In genomic region chr11:46393231-46393616, GRCh38 we compare ENCODE assay signal across 12 cellular contexts. TPM values are rescaled to one million over a fixed set of nuclear protein-coding genes. Genes with fewer than 3 reads are reported as not detected.
A peak's percentile ranks its signal among the peaks of the same experiment; 100 is the strongest.
DNase-seq lines count a peak whose midpoint lies in the region; ATAC-seq and TF ChIP-seq lines count a peak whose summit lies in the region.
"Had no signal": no experiment of that assay in that cellular context is flagged by ENCODE, and none has a peak within 500 bp of the region (broad histone marks: within the 10 kb centered on the region; RNA-seq: fewer than 3 reads in every experiment).

No MANE protein-coding gene starts in this region.

- H3K36me3 ChIP-seq in A673 (ENCODE audit: insufficient read depth, low read length, poor library complexity, severe bottlenecking) (peaks cover 14% of the 10 kb centered on the region), GM23248 (ENCODE audit: low read depth) (no peaks in the 10 kb centered on the region), MG63 (no peaks in the 10 kb centered on the region), gastroesophageal sphincter (peaks cover 0 to 25% of the 10 kb centered on the region in 2 donors)

- no TSS peak for BruUV-seq in A673 (replicated peaks; lab: Mats Ljungman, UMichigan)

- in situ Hi-C loops in GM23248 (cut with MboI), result loop anchor here (10.0 kb wide), 1 partner anchor 142 kb away; no protein-coding TSS in a partner anchor

- H3K79me2 ChIP-seq in GM23248 (ENCODE audit: insufficient read depth), result no peaks in the 10 kb centered on the region

- POLR2A ChIA-PET in A673 (lab: Charles Lee; ENCODE audit: low non-redundant PET), result no interaction called here

- H3K4me1 Mint-ChIP-seq in activated naive CD8-positive, alpha-beta T cell treated with anti-CD3 and anti-CD28 coated beads for 36 hours, result peaks cover 17% of the 10 kb centered on the region
- H3K4me1 Mint-ChIP-seq in mesothelial cell of epicardium, result peaks cover 25% of the 10 kb centered on the region

- no peaks in the 10 kb centered on the region for H3K9me2 ChIP-seq in GM23248 (ENCODE audit: insufficient read depth)

- no peak overlapping the region for H2AFZ ChIP-seq in GM23248

- no peaks in the 10 kb centered on the region for H3K9me3 Mint-ChIP-seq in activated naive CD8-positive, alpha-beta T cell treated with anti-CD3 and anti-CD28 coated beads for 36 hours
- H3K9me3 Mint-ChIP-seq in mesothelial cell of epicardium, result no peaks in the 10 kb centered on the region

- peaks cover 41% of the 10 kb centered on the region for H3K27me3 ChIP-seq in A673 (replicated peaks; ENCODE audit: insufficient read depth, low read depth, low read length, poor library complexity)
- peaks cover 7% of the 10 kb centered on the region for H3K27me3 ChIP-seq in GM23248 (replicated peaks; ENCODE audit: insufficient read depth)
- H3K27me3 ChIP-seq in MG63, result peaks cover 27% of the 10 kb centered on the region
- peaks cover 51% of the 10 kb centered on the region for H3K27me3 ChIP-seq in gastroesophageal sphincter

- H3K4me3 Mint-ChIP-seq in activated naive CD8-positive, alpha-beta T cell treated with anti-CD3 and anti-CD28 coated beads for 36 hours, result peak overlapping the region; percentile 68
- H3K4me3 Mint-ChIP-seq in mesothelial cell of epicardium, result peak overlapping the region; percentile 69

- H3K27ac Mint-ChIP-seq in activated naive CD8-positive, alpha-beta T cell treated with anti-CD3 and anti-CD28 coated beads for 36 hours, result no peak overlapping the region
- H3K27ac Mint-ChIP-seq in mesothelial cell of epicardium, result no peak overlapping the region

- 63 to 71% methylated on average over 4 of the region's 4 CpGs for WGBS in GM23248 (ENCODE audit: low coverage in 1 of 2, low lambda C conversion rate in 2 of 2, missing lambda C conversion rate in 2 of 2), 2 experiments
- 29% methylated on average over 3 of the region's 4 CpGs; no CpG with 5 or more reads in 1 of the 2 donors for WGBS in gastroesophageal sphincter (ENCODE audit: low coverage in 1 of 2), 2 donors

- peaks cover 41% of the 10 kb centered on the region for H3K27me3 Mint-ChIP-seq in activated naive CD8-positive, alpha-beta T cell treated with anti-CD3 and anti-CD28 coated beads for 36 hours
- peaks cover 46% of the 10 kb centered on the region for H3K27me3 Mint-ChIP-seq in mesothelial cell of epicardium (ENCODE audit: low read depth)

- no peak for TF ChIP-seq EP300 in gastroesophageal sphincter (IDR thresholded peaks at IDR 0.05)

- DNase-seq in A673 (ENCODE audit: low spot score) (no peak), GM23248 (no peak), mesothelial cell of epicardium (ENCODE audit: low spot score in 2 of 2, unreplicated experiment in 2 of 2) (no peak), KG1 (lab: John Stamatoyannopoulos, UW) (no peak), RKO (ENCODE audit: low spot score) (no peak), MG63 (no peak)
- DNase-seq in activated naive CD8-positive, alpha-beta T cell treated with anti-CD3 and anti-CD28 coated beads for 36 hours, result no peak
- DNase-seq: left ventricle myocardium superior, SHP77 had no signal

- intact Hi-C loops in A673 (cut with micrococcal nuclease; ENCODE audit: unreplicated experiment), result no loop called here

- no peaks in the 10 kb centered on the region for H3F3A ChIP-seq in GM23248 (ENCODE audit: insufficient read depth)

- H3K9me3 ChIP-seq in A673 (ENCODE audit: low read depth, low read length, poor library complexity, severe bottlenecking), result no peaks in the 10 kb centered on the region
- H3K9me3 ChIP-seq in GM23248 (ENCODE audit: low read depth), result no peaks in the 10 kb centered on the region
- H3K9me3 ChIP-seq in MG63, result no peaks in the 10 kb centered on the region
- no peaks in the 10 kb centered on the region for H3K9me3 ChIP-seq in gastroesophageal sphincter

- no peak overlapping the region for H3K9ac ChIP-seq in GM23248

- H3K27ac ChIP-seq in A673 (ENCODE audit: low read depth, low read length, poor library complexity, severe bottlenecking) (no peak overlapping the region), GM23248 (no peak overlapping the region), gastroesophageal sphincter (no peak overlapping the region)

- CTCF ChIA-PET in A673 (lab: Charles Lee), result interaction anchor here (0.9 to 2.3 kb wide), 4 partner anchors 9 to 156 kb away, joined by 3 to 8 read pairs (median 4); no protein-coding TSS in a partner anchor

- H4K20me1 ChIP-seq in GM23248 (ENCODE audit: insufficient read depth), result no peaks in the 10 kb centered on the region

- H3K4me2 ChIP-seq in GM23248 (ENCODE audit: unreplicated experiment), result peak overlapping the region; percentile 79

- ATAC-seq in gastroesophageal sphincter, result no peak

- H3K4me3 ChIP-seq in A673 (ENCODE audit: low read depth, low read length, poor library complexity, severe bottlenecking) (peak overlapping the region; percentile 51), GM23248 (no peak overlapping the region), MG63 (no peak overlapping the region), gastroesophageal sphincter (peak overlapping the region in 1 of 2 donors; percentile 42)

- TF ChIP-seq POLR2A in gastroesophageal sphincter (IDR thresholded peaks at IDR 0.05), result no peak

- H3K36me3 Mint-ChIP-seq in activated naive CD8-positive, alpha-beta T cell treated with anti-CD3 and anti-CD28 coated beads for 36 hours, result peaks cover 7% of the 10 kb centered on the region
- peaks cover 8% of the 10 kb centered on the region for H3K36me3 Mint-ChIP-seq in mesothelial cell of epicardium

- TF ChIP-seq CTCF in A673 (conservative IDR thresholded peaks at IDR 0.05; ENCODE audit: low read depth, low read length) (no peak; the same call in 1 of the 2 replicates), mesothelial cell of epicardium (IDR thresholded peaks at IDR 0.05; ENCODE audit: unreplicated experiment) (no peak), gastroesophageal sphincter (IDR thresholded peaks at IDR 0.05) (no peak)

- peaks cover 39% of the 10 kb centered on the region for H3K4me1 ChIP-seq in A673 (ENCODE audit: insufficient read depth, low read length, poor library complexity, severe bottlenecking)
- H3K4me1 ChIP-seq in GM23248 (ENCODE audit: insufficient read depth), result no peaks in the 10 kb centered on the region
- H3K4me1 ChIP-seq in gastroesophageal sphincter, result peaks cover 0 to 45% (median 31%) of the 10 kb centered on the region in 3 donors

RNA-seq across cellular contexts. Expression of gene CHRM4, which starts 1.6 kb away (rescaled TPM):
- total RNA-seq in A673 (2021), result 0.68 TPM in 1 of 2 replicates, not detected in the other
- total RNA-seq in GM23248 (2014; rRNA removed; shearing (Covaris generic)), result not detected in 2 replicates
- polyA plus RNA-seq in GM23248 (2016; fragmentation: Nextera tagmentation; extraction: Ambion mirVana), result not detected in 2 replicates
- under 1 TPM in 1 of 2 experiments, not detected in 1; 0.14 TPM for total RNA-seq in activated naive CD8-positive, alpha-beta T cell treated with anti-CD3 and anti-CD28 coated beads for 36 hours
- total RNA-seq in mesothelial cell of epicardium, result 0.42 to 0.68 TPM (median 0.51 TPM) in 3 replicates
- total RNA-seq in MG63 (2014; rRNA removed; shearing (Covaris generic); ENCODE audit: low replicate concordance), result not detected in 2 replicates
- 1 to 10 TPM in 1 of 4 donors, under 1 TPM in 2, not detected in 1; 0.27 to 1.3 (median 0.69) TPM for total RNA-seq in gastroesophageal sphincter
- total RNA-seq: activated CD8-positive, alpha-beta memory T cell treated with anti-CD3 and anti-CD28 coated beads for 36 hours; left ventricle myocardium superior; sciatic nerve had no signal

RNA-seq across cellular contexts. Expression of gene MDK, which starts 11.8 kb away (rescaled TPM):
- total RNA-seq in A673 (2021) (252 and 397 TPM in 2 replicates), mesothelial cell of epicardium (1,547 to 1,604 TPM (median 1,586 TPM) in 3 replicates), gastroesophageal sphincter (10 to 100 TPM in 2 of 4 donors, 1 to 10 TPM in 2; 5.0 to 25.0 (median 14.1) TPM)
- 2.7 and 10.7 TPM in 2 replicates for total RNA-seq in GM23248 (2014; rRNA removed; shearing (Covaris generic))
- 31.5 and 34.5 TPM in 2 replicates for polyA plus RNA-seq in GM23248 (2016; fragmentation: Nextera tagmentation; extraction: Ambion mirVana)
- 1 to 10 TPM; 3.4 to 3.6 TPM for total RNA-seq in activated naive CD8-positive, alpha-beta T cell treated with anti-CD3 and anti-CD28 coated beads for 36 hours
- 0.82 and 2.8 TPM in 2 replicates for total RNA-seq in MG63 (2014; rRNA removed; shearing (Covaris generic); ENCODE audit: low replicate concordance)

RNA-seq across cellular contexts. Expression of gene DGKZ, which starts 46.0 kb away (rescaled TPM):
- total RNA-seq in A673 (2021) (139 and 145 TPM in 2 replicates), mesothelial cell of epicardium (46.3 to 50.6 TPM (median 46.5 TPM) in 3 replicates), gastroesophageal sphincter (10 to 100 TPM; 39.2 to 78.8 (median 46.5) TPM)
- 50.7 and 62.7 TPM in 2 replicates for total RNA-seq in GM23248 (2014; rRNA removed; shearing (Covaris generic))
- polyA plus RNA-seq in GM23248 (2016; fragmentation: Nextera tagmentation; extraction: Ambion mirVana), result 21.4 and 23.9 TPM in 2 replicates
- 100 to 1,000 TPM in 1 of 2 experiments, 10 to 100 TPM in 1; 100.0 to 101 TPM for total RNA-seq in activated naive CD8-positive, alpha-beta T cell treated with anti-CD3 and anti-CD28 coated beads for 36 hours
- 33.4 and 45.4 TPM in 2 replicates for total RNA-seq in MG63 (2014; rRNA removed; shearing (Covaris generic); ENCODE audit: low replicate concordance)
